In genomic region chr11:66867425-66868040, GRCh38 we compare ENCODE assay signal across 23 cellular contexts. TPM values are rescaled to one million over a fixed set of nuclear protein-coding genes. Genes with fewer than 3 reads are reported as not detected.
DNase-seq lines count a peak whose midpoint lies in the region; ATAC-seq, FAIRE-seq and TF ChIP-seq lines count a peak whose summit lies in the region.
"Had no signal": no experiment of that assay in that cellular context is flagged by ENCODE, and none has a peak within 500 bp of the region (broad histone marks: within the 10 kb centered on the region; RNA-seq: fewer than 3 reads in every experiment).

No MANE protein-coding gene starts in this region.

- TF ChIP-seq CTCF in liver (IDR thresholded peaks at IDR 0.05; ENCODE audit: low read depth, low read length, missing input control): peak; percentile 1
- TF ChIP-seq CTCF in HepG2 (CRISPR knock-in tag; IDR thresholded peaks at IDR 0.05): no peak
- TF ChIP-seq CTCF in OCI-LY1 (IDR thresholded peaks at IDR 0.05; ENCODE audit: low read length): peak; percentile 19; the same call in 1 of the 2 replicates
- peak in 1 of 3 experiments; percentile 31; a peak in 2 of 4 replicates for TF ChIP-seq CTCF in H1 (IDR thresholded peaks at IDR 0.05; ENCODE audit: control extremely low read depth in 1 of 3, insufficient read depth in 1 of 3, low read depth in 1 of 3, low read length in 3 of 3)

- H3K4me2 ChIP-seq in HepG2 (ENCODE audit: low read depth, low read length): no peak overlapping the region
- no peak overlapping the region for H3K4me2 ChIP-seq in OCI-LY1 (ENCODE audit: low read length)
- no peak overlapping the region for H3K4me2 ChIP-seq in H1 (ENCODE audit: insufficient read depth in 1 of 2, low read depth in 2 of 2, low read length in 2 of 2)

- in situ Hi-C loops in HepG2 (cut with HindIII; ENCODE audit: extremely low pct_ligation_motif_present, low pct_unique_long_range_greater_than_20kb): no loop called here

- H4K5ac ChIP-seq in H1 (ENCODE audit: insufficient read length, low read depth, low read length): no peak overlapping the region

- no peak overlapping the region for H2BK5ac ChIP-seq in H1 (ENCODE audit: low read depth, low read length)

- no peak overlapping the region for H3K18ac ChIP-seq in H1 (ENCODE audit: extremely low read depth, low read length)

- TF ChIP-seq POLR2A in HepG2 (IDR thresholded peaks at IDR 0.05; ENCODE audit: insufficient read depth in 1 of 2, low read depth in 2 of 2, low read length in 2 of 2) (no peak), H1 (IDR thresholded peaks at IDR 0.05; ENCODE audit: control extremely low read depth in 1 of 2, low read depth in 2 of 2, low read length in 2 of 2) (no peak)

- DNase-seq in HepG2 (ENCODE audit: low spot score) (no peak), H1 (ENCODE audit: low read depth in 1 of 2, low spot score in 2 of 2) (no peak), NCI-H1105 (lab: John Stamatoyannopoulos, UW) (no peak)
- DNase-seq: activated CD4-positive, alpha-beta T cell treated with anti-CD3 and anti-CD28 coated beads, Interleukin-2, amount 50 U/mL, for 1 hour; activated CD8-positive, alpha-beta memory T cell treated with anti-CD3 and anti-CD28 coated beads, Interleukin-2, amount 50 U/mL, for 48 hours; activated effector memory CD4-positive, alpha-beta T cell treated with Interleukin-2 at 50 U/mL for 16 hours; effector CD4-positive, alpha-beta T cell; GF-D8; KG1; left ventricle myocardium superior; NK-92 treated with Interleukin-12 subunit alpha and Interleukin-12 subunit beta, amount 100 ng/mL, for 24 hours; nucleus accumbens; Right ventricle myocardium superior; stimulated activated CD4-positive, alpha-beta T cell treated with anti-CD3 and anti-CD28 coated beads, Interleukin-15, amount 100 ng/mL, for 24 hours; uterus had no signal

- peaks cover 0 to 9% (median 2%) of the 10 kb centered on the region in 4 donors for H3K4me1 ChIP-seq in liver (ENCODE audit: control insufficient read depth in 4 of 4, insufficient read depth in 4 of 4, low read length in 3 of 4)
- peaks cover 9% of the 10 kb centered on the region for H3K4me1 ChIP-seq in HepG2 (ENCODE audit: insufficient read depth, low read length)
- peaks cover 21% of the 10 kb centered on the region for H3K4me1 ChIP-seq in OCI-LY1 (ENCODE audit: insufficient read depth, low read length, severe bottlenecking)
- peaks cover 0 to 12% (median 2%) of the 10 kb centered on the region in 4 experiments; a peak in 5 of 7 replicates for H3K4me1 ChIP-seq in H1 (replicated peaks in 1 of 4; ENCODE audit: control insufficient read depth in 3 of 4, insufficient read depth in 4 of 4, low read length in 3 of 4)
- H3K4me1 ChIP-seq: right atrium auricular region, uterus had no signal

- H3K23ac ChIP-seq in H1 (ENCODE audit: insufficient read length): no peak overlapping the region

- H3K9me2 ChIP-seq in OCI-LY1 (ENCODE audit: low read depth, low read length): no peaks in the 10 kb centered on the region

- H3K79me1 ChIP-seq in H1 (ENCODE audit: low read depth, low read length): no peaks in the 10 kb centered on the region

- no peak overlapping the region for H2AK5ac ChIP-seq in H1 (ENCODE audit: low read depth, low read length)

- H3K23me2 ChIP-seq in H1 (ENCODE audit: low read depth, low read length): no peaks in the 10 kb centered on the region

- TF ChIP-seq EP300 in HepG2 (IDR thresholded peaks at IDR 0.05; ENCODE audit: low read depth in 2 of 2, low read length in 2 of 2) (no peak), HepG2 (CRISPR knock-in tag; IDR thresholded peaks at IDR 0.05; ENCODE audit: borderline replicate concordance) (no peak), H1 (IDR thresholded peaks at IDR 0.05; ENCODE audit: borderline replicate concordance in 1 of 2, low read depth in 2 of 2, low read length in 2 of 2) (no peak)

- H2AFZ ChIP-seq in HepG2 (ENCODE audit: low read length) (no peak overlapping the region), OCI-LY1 (ENCODE audit: low read length) (no peak overlapping the region), H1 (ENCODE audit: low read length) (no peak overlapping the region)

- POLR2A ChIA-PET in HepG2 (lab: Yijun Ruan, JAX) (no interaction called here), H1 (lab: Charles Lee; ENCODE audit: partially characterized antibody) (interaction anchor here (0.7 to 2.4 kb wide), 8 partner anchors 10 to 533 kb away, joined by 3 to 7 read pairs (median 6); partner anchors contain the start of gene RCE1)

- no peaks in the 10 kb centered on the region for H3F3A ChIP-seq in OCI-LY1 (ENCODE audit: insufficient read depth, low read length)

- H3K36me3 ChIP-seq in liver (ENCODE audit: control insufficient read depth in 4 of 4, insufficient read depth in 3 of 4, low read depth in 1 of 4, low read length in 3 of 4) (peaks cover 16 to 50% (median 40%) of the 10 kb centered on the region in 4 donors), HepG2 (replicated peaks in 1 of 2; ENCODE audit: control insufficient read depth in 1 of 2, insufficient read depth in 2 of 2, low read length in 2 of 2) (peaks cover 30 to 69% of the 10 kb centered on the region in 2 experiments; a peak in 4 of 5 replicates), OCI-LY1 (ENCODE audit: insufficient read depth, low read length) (no peaks in the 10 kb centered on the region), H1 (ENCODE audit: control insufficient read depth in 2 of 4, insufficient read depth in 4 of 4, low read length in 3 of 4) (peaks cover 0 to 2% (median 0%) of the 10 kb centered on the region in 4 experiments; a peak in 1 of 8 replicates)
- H3K36me3 ChIP-seq: cardiac muscle cell, right atrium auricular region, uterus had no signal

- H3K9ac ChIP-seq in liver (ENCODE audit: low read depth in 1 of 2, low read length in 2 of 2) (no peak overlapping the region), HepG2 (ENCODE audit: insufficient read depth, low read depth, low read length) (no peak overlapping the region), OCI-LY1 (ENCODE audit: low read length) (no peak overlapping the region), H1 (replicated peaks in 1 of 4; ENCODE audit: extremely low read depth in 1 of 4, low read depth in 3 of 4, low read length in 3 of 4) (no peak overlapping the region)

- H2BK20ac ChIP-seq in H1 (ENCODE audit: low read length): no peak overlapping the region

- no peak overlapping the region for H3K56ac ChIP-seq in H1 (replicated peaks; ENCODE audit: insufficient read length, low read depth, low read length)

- intact Hi-C loops in HepG2 (cut with micrococcal nuclease; ENCODE audit: unreplicated experiment): no loop called here

- CTCF ChIA-PET in HepG2 (lab: Yijun Ruan, JAX; ENCODE audit: low intra/inter-chr PET ratio, low total read pairs): no interaction called here
- CTCF ChIA-PET in H1 (lab: Charles Lee; ENCODE audit: partially characterized antibody): interaction anchor here (0.8 to 13.8 kb wide), 12 partner anchors 9 to 182 kb away, joined by 3 to 199 read pairs (median 6); partner anchors contain the start of genes C11orf86 and RCE1

- TF ChIP-seq RAD21 in liver (IDR thresholded peaks at IDR 0.05) (peak in 1 of 2 donors; percentile 50), HepG2 (CRISPR knock-in tag; IDR thresholded peaks at IDR 0.05) (no peak), H1 (IDR thresholded peaks at IDR 0.05 in 1 of 2, conservative IDR thresholded peaks at IDR 0.05 in 1 of 2; ENCODE audit: low read depth in 2 of 2, low read length in 2 of 2) (peak; percentile 11 to 38; a peak in 3 of 4 replicates)

- no peak overlapping the region for H2BK120ac ChIP-seq in H1 (replicated peaks; ENCODE audit: low read depth, low read length)

- H3K4me3 ChIP-seq in liver (ENCODE audit: low read depth in 1 of 3, low read length in 3 of 3): no peak overlapping the region
- H3K4me3 ChIP-seq in HepG2 (replicated peaks in 1 of 3; ENCODE audit: insufficient read depth in 1 of 3, low read depth in 2 of 3, low read length in 3 of 3): no peak overlapping the region
- no peak overlapping the region for H3K4me3 ChIP-seq in OCI-LY1 (ENCODE audit: low read depth, low read length, poor library complexity, severe bottlenecking)
- no peak overlapping the region for H3K4me3 ChIP-seq in H1 (ENCODE audit: extremely low read depth in 1 of 4, insufficient read depth in 2 of 4, low read depth in 3 of 4, low read length in 4 of 4)
- H3K4me3 ChIP-seq: cardiac muscle cell, right atrium auricular region, uterus had no signal

- 0 out of 2 replicates have a peak overlapping the region, but pooled peaks have one; percentile 72 for H2BK15ac ChIP-seq in H1 (ENCODE audit: low read length)

- no peak overlapping the region for H3K14ac ChIP-seq in H1 (ENCODE audit: insufficient read length)

- H3K27ac ChIP-seq in liver (ENCODE audit: low read depth in 1 of 2, low read length in 2 of 2) (no peak overlapping the region), HepG2 (ENCODE audit: extremely low read length, insufficient read depth, low read length) (no peak overlapping the region), OCI-LY1 (ENCODE audit: low read depth, low read length, poor library complexity, severe bottlenecking) (no peak overlapping the region), H1 (ENCODE audit: low read depth, low read length) (no peak overlapping the region)
- H3K27ac ChIP-seq: C4-2B, cardiac muscle cell, right atrium auricular region, uterus had no signal

- H3K9me3 ChIP-seq in liver (ENCODE audit: control insufficient read depth in 4 of 4, low read length in 3 of 4): no peaks in the 10 kb centered on the region
- H3K9me3 ChIP-seq in HepG2 (ENCODE audit: low read length): no peaks in the 10 kb centered on the region
- H3K9me3 ChIP-seq in OCI-LY1 (ENCODE audit: low read length): no peaks in the 10 kb centered on the region
- no peaks in the 10 kb centered on the region for H3K9me3 ChIP-seq in H1 (ENCODE audit: insufficient read depth in 2 of 2, low read depth in 1 of 2, low read length in 1 of 2)
- H3K9me3 ChIP-seq: right atrium auricular region, uterus had no signal

- no peaks in the 10 kb centered on the region for H3K27me3 ChIP-seq in liver (ENCODE audit: control insufficient read depth in 4 of 4, insufficient read depth in 4 of 4, low read length in 3 of 4)
- H3K27me3 ChIP-seq in HepG2 (ENCODE audit: control insufficient read depth in 1 of 2, insufficient read depth in 2 of 2, low read length in 2 of 2): no peaks in the 10 kb centered on the region
- peaks cover 5% of the 10 kb centered on the region; the same call in 1 of the 2 replicates for H3K27me3 ChIP-seq in OCI-LY1 (ENCODE audit: insufficient read depth, low read length)
- no peaks in the 10 kb centered on the region for H3K27me3 ChIP-seq in H1 (replicated peaks in 1 of 4; ENCODE audit: control insufficient read depth in 3 of 4, extremely low read depth in 1 of 4, insufficient read depth in 3 of 4, low read length in 3 of 4)
- H3K27me3 ChIP-seq: cardiac muscle cell, right atrium auricular region, uterus had no signal

- H4K91ac ChIP-seq in H1 (replicated peaks; ENCODE audit: insufficient read length, low read length): no peak overlapping the region

- no TSS peak for BruUV-seq in HepG2 (replicated peaks; lab: Mats Ljungman, UMichigan)

- FAIRE-seq in HepG2 (lab: Jason Lieb, UNC) (no peak), H1 (lab: Jason Lieb, UNC) (no peak)

- H3K79me2 ChIP-seq in HepG2 (ENCODE audit: insufficient read depth, low read length): no peaks in the 10 kb centered on the region
- H3K79me2 ChIP-seq in OCI-LY1 (ENCODE audit: insufficient read depth, low read length): no peaks in the 10 kb centered on the region
- no peaks in the 10 kb centered on the region for H3K79me2 ChIP-seq in H1 (ENCODE audit: control insufficient read depth in 1 of 2, insufficient read depth in 2 of 2, low read length in 2 of 2)

- H4K20me1 ChIP-seq in HepG2 (ENCODE audit: insufficient read depth, low read length) (peaks cover 5% of the 10 kb centered on the region), OCI-LY1 (ENCODE audit: insufficient read depth, low read length) (no peaks in the 10 kb centered on the region), H1 (replicated peaks in 1 of 2; ENCODE audit: control insufficient read depth in 1 of 2, insufficient read depth in 2 of 2, low read length in 2 of 2) (peaks cover 0 to 2% of the 10 kb centered on the region in 2 experiments)

- 78% methylated on average over 14 of the region's 14 CpGs for WGBS in liver
- WGBS in HepG2 (ENCODE audit: low lambda C conversion rate): 89% methylated on average over 5 of the region's 14 CpGs
- WGBS in H1 (ENCODE audit: extremely low coverage in 1 of 2, insufficient coverage in 1 of 2, insufficient read length in 1 of 2, insufficient replicate concordance in 2 of 2, low coverage in 1 of 2, low lambda C conversion rate in 2 of 2, missing lambda C conversion rate in 1 of 2), 2 experiments: 82% methylated on average over 11 of the region's 14 CpGs; no CpG with 5 or more reads in 1 of the 2 experiments

- no peak for ATAC-seq in HepG2
- no peak for ATAC-seq in HG03460 (IDR thresholded peaks at IDR 0.05; ENCODE audit: unreplicated experiment)
- ATAC-seq in GM18519 (IDR thresholded peaks at IDR 0.05; ENCODE audit: low FRiP score, unreplicated experiment): no peak
- ATAC-seq in GM21576 (IDR thresholded peaks at IDR 0.05; ENCODE audit: unreplicated experiment): no peak
- ATAC-seq: left ventricle myocardium superior had no signal

- H2BK12ac ChIP-seq in H1 (ENCODE audit: low read depth, low read length): no peak overlapping the region

- no peak overlapping the region for H4K8ac ChIP-seq in H1 (ENCODE audit: extremely low read depth, insufficient read depth, low read length)

- H3K4ac ChIP-seq in H1 (replicated peaks; ENCODE audit: insufficient read length, low read depth, low read length): no peak overlapping the region

RNA-seq across cellular contexts. Expression of gene LRFN4, which starts 10.7 kb away (rescaled TPM):
- total RNA-seq in liver (1 to 10 TPM in 1 of 2 donors, under 1 TPM in 1; 0.75 to 3.4 TPM), HepG2 (2016; rRNA removed; fragmentation: Illumina TruSeq; extraction: Trizol) (4.4 and 6.8 TPM in 2 replicates)
- polyA plus RNA-seq in liver (1 to 10 TPM in 1 of 2 donors, not detected in 1; 1.5 TPM), HepG2 (2011; rRNA removed) (1.3 and 2.4 TPM in 2 replicates), H1 (2011; rRNA removed) (49.8 and 66.9 TPM in 2 replicates)
- 1.1 TPM in 2 replicates for total RNA-seq in HepG2 (2016; cell fraction: cytosol; rRNA removed; fragmentation: Illumina TruSeq; extraction: Trizol; ENCODE audit: low read depth)
- total RNA-seq in HepG2 (2016; cell fraction: insoluble cytoplasmic fraction; rRNA removed; fragmentation: Illumina TruSeq; extraction: Trizol): 3.5 and 6.4 TPM in 2 replicates
- 4.1 and 5.5 TPM in 2 replicates for total RNA-seq in HepG2 (2016; cell fraction: membrane; rRNA removed; fragmentation: Illumina TruSeq; extraction: Trizol)
- 2.9 and 5.5 TPM in 2 replicates for total RNA-seq in HepG2 (2016; cell fraction: nucleus; rRNA removed; fragmentation: Illumina TruSeq; extraction: Trizol)
- 1.7 and 3.3 TPM in 2 replicates for polyA plus RNA-seq in HepG2 (2011; cell fraction: cytosol; rRNA removed)
- 7.1 and 9.6 TPM in 2 replicates for polyA plus RNA-seq in HepG2 (2011; cell fraction: nucleus; rRNA removed)
- polyA plus RNA-seq in HepG2 (2012): 1.2 and 2.5 TPM in 2 replicates
- 1.4 and 1.5 TPM in 2 replicates for polyA plus RNA-seq in HepG2 (2016; cell fraction: cytosol; fragmentation: Illumina TruSeq; extraction: Trizol; ENCODE audit: low read depth)
- polyA plus RNA-seq in HepG2 (2016; cell fraction: insoluble cytoplasmic fraction; fragmentation: Illumina TruSeq; extraction: Trizol; ENCODE audit: low read depth): 3.8 and 4.4 TPM in 2 replicates
- 3.3 and 4.1 TPM in 2 replicates for polyA plus RNA-seq in HepG2 (2016; cell fraction: membrane; fragmentation: Illumina TruSeq; extraction: Trizol; ENCODE audit: low read depth)
- polyA plus RNA-seq in HepG2 (2016; cell fraction: nucleus; fragmentation: Illumina TruSeq; extraction: Trizol; ENCODE audit: insufficient read depth, low read depth): 7.3 and 8.5 TPM in 2 replicates
- 3.9 and 38.9 TPM in 2 replicates for polyA minus RNA-seq in HepG2 (2011; rRNA and poly(A)+ RNA removed; ENCODE audit: low replicate concordance)
- polyA minus RNA-seq in HepG2 (2011; cell fraction: cytosol; rRNA and poly(A)+ RNA removed): 2.7 and 3.0 TPM in 2 replicates
- 1.1 and 1.5 TPM in 2 replicates for polyA minus RNA-seq in HepG2 (2011; cell fraction: nucleus; rRNA and poly(A)+ RNA removed)
- total RNA-seq in H1 (2021; fragmentation: NEBNext Ultra II Directional; extraction: Animal tissue kit (Norgen Biotek cat#: 25700)): 64.3 and 67.6 TPM in 2 replicates
- polyA plus RNA-seq in H1 (2011; cell fraction: cytosol; rRNA removed): 38.6 TPM
- polyA plus RNA-seq in H1 (2011; cell fraction: nucleus; rRNA removed): 112 TPM
- polyA plus RNA-seq in H1 (2012, experiment 1 of 2): 24.3 to 37.8 TPM (median 34.2 TPM) in 4 replicates
- polyA plus RNA-seq in H1 (2012, experiment 2 of 2): 32.6 TPM
- 37.5 TPM for polyA plus RNA-seq in H1 (2013, experiment 1 of 2)
- polyA plus RNA-seq in H1 (2013, experiment 2 of 2): 32.3 TPM
- polyA minus RNA-seq in H1 (2011; rRNA and poly(A)+ RNA removed): 8.3 and 9.8 TPM in 2 replicates
- 32.6 TPM for polyA minus RNA-seq in H1 (2011; cell fraction: cytosol; rRNA and poly(A)+ RNA removed)
- 32.0 TPM for polyA minus RNA-seq in H1 (2011; cell fraction: nucleus; rRNA and poly(A)+ RNA removed)

RNA-seq across cellular contexts. Expression of gene RCE1, which starts 24.3 kb away (rescaled TPM):
- total RNA-seq in liver (1 to 10 TPM; 3.0 to 7.7 TPM), HepG2 (2016; rRNA removed; fragmentation: Illumina TruSeq; extraction: Trizol) (8.0 and 22.2 TPM in 2 replicates)
- polyA plus RNA-seq in liver (1 to 10 TPM; 2.9 to 3.4 TPM), HepG2 (2011; rRNA removed) (22.4 and 29.3 TPM in 2 replicates), H1 (2011; rRNA removed) (84.8 and 119 TPM in 2 replicates)
- total RNA-seq in HepG2 (2016; cell fraction: cytosol; rRNA removed; fragmentation: Illumina TruSeq; extraction: Trizol; ENCODE audit: low read depth): 5.3 and 5.8 TPM in 2 replicates
- total RNA-seq in HepG2 (2016; cell fraction: insoluble cytoplasmic fraction; rRNA removed; fragmentation: Illumina TruSeq; extraction: Trizol): 8.3 and 23.5 TPM in 2 replicates
- 9.8 and 10.6 TPM in 2 replicates for total RNA-seq in HepG2 (2016; cell fraction: membrane; rRNA removed; fragmentation: Illumina TruSeq; extraction: Trizol)
- total RNA-seq in HepG2 (2016; cell fraction: nucleus; rRNA removed; fragmentation: Illumina TruSeq; extraction: Trizol): 18.1 and 22.0 TPM in 2 replicates
- 18.4 and 29.0 TPM in 2 replicates for polyA plus RNA-seq in HepG2 (2011; cell fraction: cytosol; rRNA removed)
- polyA plus RNA-seq in HepG2 (2011; cell fraction: nucleus; rRNA removed): 56.2 and 66.8 TPM in 2 replicates
- polyA plus RNA-seq in HepG2 (2012): 14.4 and 22.1 TPM in 2 replicates
- 5.7 and 6.5 TPM in 2 replicates for polyA plus RNA-seq in HepG2 (2016; cell fraction: cytosol; fragmentation: Illumina TruSeq; extraction: Trizol; ENCODE audit: low read depth)
- 9.5 and 11.9 TPM in 2 replicates for polyA plus RNA-seq in HepG2 (2016; cell fraction: insoluble cytoplasmic fraction; fragmentation: Illumina TruSeq; extraction: Trizol; ENCODE audit: low read depth)
- polyA plus RNA-seq in HepG2 (2016; cell fraction: membrane; fragmentation: Illumina TruSeq; extraction: Trizol; ENCODE audit: low read depth): 8.8 and 9.5 TPM in 2 replicates
- polyA plus RNA-seq in HepG2 (2016; cell fraction: nucleus; fragmentation: Illumina TruSeq; extraction: Trizol; ENCODE audit: insufficient read depth, low read depth): 41.3 and 46.5 TPM in 2 replicates
- polyA minus RNA-seq in HepG2 (2011; rRNA and poly(A)+ RNA removed; ENCODE audit: low replicate concordance): 40.2 and 41.8 TPM in 2 replicates
- 11.0 and 11.1 TPM in 2 replicates for polyA minus RNA-seq in HepG2 (2011; cell fraction: cytosol; rRNA and poly(A)+ RNA removed)
- 16.7 and 18.8 TPM in 2 replicates for polyA minus RNA-seq in HepG2 (2011; cell fraction: nucleus; rRNA and poly(A)+ RNA removed)
- total RNA-seq in H1 (2021; fragmentation: NEBNext Ultra II Directional; extraction: Animal tissue kit (Norgen Biotek cat#: 25700)): 33.7 and 35.8 TPM in 2 replicates
- polyA plus RNA-seq in H1 (2011; cell fraction: cytosol; rRNA removed): 51.7 TPM
- polyA plus RNA-seq in H1 (2011; cell fraction: nucleus; rRNA removed): 112 TPM
- polyA plus RNA-seq in H1 (2012, experiment 1 of 2): 26.3 to 35.1 TPM (median 34.3 TPM) in 4 replicates
- polyA plus RNA-seq in H1 (2012, experiment 2 of 2): 38.1 TPM
- 44.3 TPM for polyA plus RNA-seq in H1 (2013, experiment 1 of 2)
- 46.4 TPM for polyA plus RNA-seq in H1 (2013, experiment 2 of 2)
- 22.8 and 25.8 TPM in 2 replicates for polyA minus RNA-seq in H1 (2011; rRNA and poly(A)+ RNA removed)
- polyA minus RNA-seq in H1 (2011; cell fraction: cytosol; rRNA and poly(A)+ RNA removed): 22.8 TPM
- polyA minus RNA-seq in H1 (2011; cell fraction: nucleus; rRNA and poly(A)+ RNA removed): 27.7 TPM
